ENCODE assay signal across 23 cellular contexts in genomic region chr19:42567567-42567966, GRCh38. TPM values are rescaled to one million over a fixed set of nuclear protein-coding genes. Genes with fewer than 3 reads are reported as not detected.
A peak's percentile ranks its signal among the peaks of the same experiment; 100 is the strongest.
DNase-seq lines count a peak whose midpoint lies in the region; ATAC-seq, FAIRE-seq and TF ChIP-seq lines count a peak whose summit lies in the region.
"Had no signal": no experiment of that assay in that cellular context is flagged by ENCODE, and none has a peak within 500 bp of the region (broad histone marks: within the 10 kb centered on the region; RNA-seq: fewer than 3 reads in every experiment).

No MANE protein-coding gene starts in this region.

- H3K36me3 ChIP-seq in HCT116 (ENCODE audit: control insufficient read depth in 1 of 2, insufficient read depth in 2 of 2, low read length in 2 of 2) = no peaks in the 10 kb centered on the region
- no peaks in the 10 kb centered on the region for H3K36me3 ChIP-seq in K562 (ENCODE audit: control insufficient read depth, insufficient read depth, low read length)
- no peaks in the 10 kb centered on the region for H3K36me3 ChIP-seq in osteoblast (ENCODE audit: insufficient read depth, low read length)
- H3K36me3 ChIP-seq: SJSA1 had no signal

- H3K9me3 Mint-ChIP-seq in stimulated activated naive B cell treated with anti-CD40 and anti-IgM and Interleukin-4, amounts not matched to agents 10 μg/mL and 1 μg/mL and 100 μg/mL, for 72 hours = no peaks in the 10 kb centered on the region
- H3K9me3 Mint-ChIP-seq: CD8-positive, alpha-beta memory T cell had no signal

- no peaks in the 10 kb centered on the region for H3K9me2 ChIP-seq in HCT116 (ENCODE audit: insufficient read depth)

- no peaks in the 10 kb centered on the region for H3K9me3 ChIP-seq in A549
- no peaks in the 10 kb centered on the region for H3K9me3 ChIP-seq in HCT116 (ENCODE audit: control insufficient read depth in 1 of 2, insufficient read depth in 1 of 2, low read depth in 1 of 2, low read length in 2 of 2)
- H3K9me3 ChIP-seq in K562 (replicated peaks; ENCODE audit: control insufficient read depth, insufficient read depth, low read depth, low read length) = no peaks in the 10 kb centered on the region
- no peaks in the 10 kb centered on the region for H3K9me3 ChIP-seq in osteoblast (ENCODE audit: low read depth, low read length)
- H3K9me3 ChIP-seq: SJSA1 had no signal

- ATAC-seq in A549 = no peak
- ATAC-seq in HCT116 = no peak
- ATAC-seq in K562 = no peak
- no peak for ATAC-seq in stimulated activated naive B cell treated with anti-CD40 and anti-IgM and Interleukin-4, amounts not matched to agents 10 μg/mL and 1 μg/mL and 100 μg/mL, for 72 hours (replicated peaks)
- no peak for ATAC-seq in GM18861 (IDR thresholded peaks at IDR 0.05; ENCODE audit: unreplicated experiment)

- intact Hi-C loops in HCT116 (cut with micrococcal nuclease) (loop anchor here (5.0 kb wide), 1 partner anchor 225 kb away; no protein-coding TSS in a partner anchor), K562 (cut with micrococcal nuclease) (no loop called here)

- H3K36me3 Mint-ChIP-seq in stimulated activated naive B cell treated with anti-CD40 and anti-IgM and Interleukin-4, amounts not matched to agents 10 μg/mL and 1 μg/mL and 100 μg/mL, for 72 hours = no peaks in the 10 kb centered on the region
- H3K36me3 Mint-ChIP-seq: CD8-positive, alpha-beta memory T cell had no signal

- RAD21 ChIA-PET in HCT116 (lab: Charles Lee; ENCODE audit: low non-redundant PET in 1 of 2, low total read pairs in 2 of 2, uncharacterized antibody in 2 of 2, unreplicated experiment in 2 of 2) = no interaction called here

- H3K27me3 ChIP-seq in HCT116 (ENCODE audit: insufficient read depth, low read length) = 0 out of 2 replicates have a peak, but pooled peaks cover 3% of the 10 kb centered on the region
- H3K27me3 ChIP-seq in K562 (ENCODE audit: control insufficient read depth in 2 of 2, insufficient read depth in 2 of 2, low read length in 2 of 2) = no peaks in the 10 kb centered on the region
- peaks cover 25% of the 10 kb centered on the region for H3K27me3 ChIP-seq in osteoblast (ENCODE audit: insufficient read depth, low read length)

- H3K27me3 Mint-ChIP-seq in stimulated activated naive B cell treated with anti-CD40 and anti-IgM and Interleukin-4, amounts not matched to agents 10 μg/mL and 1 μg/mL and 100 μg/mL, for 72 hours = peaks cover 7% of the 10 kb centered on the region in 2 donors

- no peak for TF ChIP-seq CTCF in A549 (IDR thresholded peaks at IDR 0.05)
- no peak for TF ChIP-seq CTCF in HCT116 (IDR thresholded peaks at IDR 0.05 in 2 of 3, conservative IDR thresholded peaks at IDR 0.05 in 1 of 3; ENCODE audit: borderline replicate concordance in 1 of 3, insufficient read depth in 1 of 3, low read depth in 2 of 3, low read length in 2 of 3)
- TF ChIP-seq CTCF in K562 (IDR thresholded peaks at IDR 0.05 in 2 of 3, conservative IDR thresholded peaks at IDR 0.05 in 1 of 3; ENCODE audit: insufficient read depth in 2 of 3, low read depth in 1 of 3, low read length in 3 of 3) = no peak
- TF ChIP-seq CTCF in osteoblast (IDR thresholded peaks at IDR 0.05; ENCODE audit: extremely low read depth, low read depth, low read length) = no peak

- H3K4me1 Mint-ChIP-seq in stimulated activated naive B cell treated with anti-CD40 and anti-IgM and Interleukin-4, amounts not matched to agents 10 μg/mL and 1 μg/mL and 100 μg/mL, for 72 hours = peaks cover 13 to 37% of the 10 kb centered on the region in 2 donors

- no peaks in the 10 kb centered on the region for H3K79me2 ChIP-seq in HCT116 (ENCODE audit: insufficient read depth, low read length)
- H3K79me2 ChIP-seq in K562 (ENCODE audit: control insufficient read depth, insufficient read depth, low read length) = no peaks in the 10 kb centered on the region
- H3K79me2 ChIP-seq in osteoblast (ENCODE audit: insufficient read depth, low read length) = no peaks in the 10 kb centered on the region

- CTCF ChIA-PET in A549 (lab: Yijun Ruan, JAX) = interaction anchor here (0.6 to 9.6 kb wide), 32 partner anchors 9 to 762 kb away, joined by 3 to 104 read pairs (median 6); partner anchors contain the start of gene CEACAM8
- CTCF ChIA-PET in HCT116 (lab: Charles Lee) = no interaction called here
- CTCF ChIA-PET in K562 (lab: Yijun Ruan, JAX; ENCODE audit: low intra/inter-chr PET ratio) = no interaction called here

- H3K4me3 ChIP-seq in A549 (no peak overlapping the region), HCT116 (replicated peaks in 1 of 2; ENCODE audit: low read depth in 1 of 2, low read length in 2 of 2) (no peak overlapping the region), K562 (no peak overlapping the region), osteoblast (ENCODE audit: insufficient read depth, low read length) (no peak overlapping the region)
- H3K4me3 ChIP-seq: GM12878, SJSA1 had no signal

- no peaks in the 10 kb centered on the region for H3K9me1 ChIP-seq in K562 (ENCODE audit: control insufficient read depth, insufficient read depth, low read length)

- POLR2A ChIA-PET in A549 (lab: Yijun Ruan, JAX) = no interaction called here
- POLR2A ChIA-PET in HCT116 (lab: Charles Lee) = no interaction called here
- POLR2A ChIA-PET in K562 (lab: Yijun Ruan, JAX) = interaction anchor here (0.7 kb wide), 1 partner anchor 10 kb away, joined by 5 read pairs; no protein-coding TSS in a partner anchor

- no TSS peak for BruUV-seq in HCT116 (replicated peaks; lab: Mats Ljungman, UMichigan)
- no TSS peak for BruUV-seq in K562 (replicated peaks; lab: Mats Ljungman, UMichigan)

- no peak overlapping the region for H2AFZ ChIP-seq in HCT116 (ENCODE audit: low read depth, low read length, poor library complexity, severe bottlenecking)
- peak overlapping the region; percentile 38; the same call in 1 of the 2 replicates for H2AFZ ChIP-seq in K562 (ENCODE audit: low read depth, low read length)
- no peak overlapping the region for H2AFZ ChIP-seq in osteoblast (ENCODE audit: low read length)

- DNase-seq in A549 (ENCODE audit: low read depth in 1 of 2, low spot score in 1 of 2) (no peak), HCT116 (ENCODE audit: low read depth, low spot score) (no peak), K562 (ENCODE audit: extremely low read depth in 1 of 4, low spot score in 3 of 4) (no peak), osteoblast (ENCODE audit: insufficient read length, low spot score, missing footprints) (no peak)
- DNase-seq in stimulated activated naive B cell treated with anti-CD40 and anti-IgM and Interleukin-4, amounts not matched to agents 10 μg/mL and 1 μg/mL and 100 μg/mL, for 72 hours = no peak
- DNase-seq in effector CD8-positive, alpha-beta T cell (lab: John Stamatoyannopoulos, UW) = no peak
- DNase-seq: 8988T, DMS 273 treated with DMSO at 0.1 percent for 48 hours, DMS79, NCI-H1436 treated with DMSO at 0.1 percent for 48 hours, NCI-H1930, NCI-H446 treated with DMSO at 0.1 percent for 48 hours, Right ventricle myocardium superior had no signal

- in situ Hi-C loops in K562 (cut with MboI) = no loop called here

- H3K27ac ChIP-seq in A549 (no peak overlapping the region), HCT116 (ENCODE audit: low read depth, low read length) (no peak overlapping the region), K562 (ENCODE audit: extremely low read depth, low read depth, low read length) (no peak overlapping the region), osteoblast (ENCODE audit: low read depth, low read length) (no peak overlapping the region)
- H3K27ac ChIP-seq: C4-2B, SJSA1 had no signal

- no peak for TF ChIP-seq EP300 in A549 (IDR thresholded peaks at IDR 0.05)
- TF ChIP-seq EP300 in K562 (IDR thresholded peaks at IDR 0.05; ENCODE audit: low read length) = no peak

- peak; percentile 51 for FAIRE-seq in A549 (lab: Jason Lieb, UNC)
- FAIRE-seq in K562 (lab: Jason Lieb, UNC) = no peak
- FAIRE-seq: GM12878 had no signal

- H3K4me1 ChIP-seq in A549 (no peaks in the 10 kb centered on the region), HCT116 (ENCODE audit: control insufficient read depth in 1 of 2, insufficient read depth in 2 of 2, low read length in 2 of 2) (peaks cover 0 to 3% of the 10 kb centered on the region in 2 experiments; a peak in 2 of 4 replicates), K562 (replicated peaks in 1 of 2; ENCODE audit: control insufficient read depth in 2 of 2, insufficient read depth in 2 of 2, low read length in 2 of 2) (no peaks in the 10 kb centered on the region), osteoblast (ENCODE audit: insufficient read depth, low read length) (no peaks in the 10 kb centered on the region)
- H3K4me1 ChIP-seq: SJSA1 had no signal

- no peak overlapping the region for H3K9ac ChIP-seq in HCT116 (ENCODE audit: low read length)
- H3K9ac ChIP-seq in K562 (ENCODE audit: insufficient read depth in 1 of 2, low read depth in 2 of 2, low read length in 2 of 2) = no peak overlapping the region

- no peaks in the 10 kb centered on the region for H4K20me1 ChIP-seq in HCT116 (ENCODE audit: insufficient read depth)
- no peaks in the 10 kb centered on the region; the same call in 1 of the 2 replicates for H4K20me1 ChIP-seq in K562 (replicated peaks; ENCODE audit: control insufficient read depth, insufficient read depth, low read length)
- no peaks in the 10 kb centered on the region for H4K20me1 ChIP-seq in osteoblast (ENCODE audit: insufficient read depth, low read length)

- TF ChIP-seq RAD21 in A549 (conservative IDR thresholded peaks at IDR 0.05 in 1 of 2, IDR thresholded peaks at IDR 0.05 in 1 of 2) = no peak
- no peak for TF ChIP-seq RAD21 in HCT116 (IDR thresholded peaks at IDR 0.05; ENCODE audit: low read depth)
- TF ChIP-seq RAD21 in K562 (CRISPR knock-in tag; conservative IDR thresholded peaks at IDR 0.05 in 1 of 2, IDR thresholded peaks at IDR 0.05 in 1 of 2) = no peak

- 83% methylated on average over 4 of the region's 4 CpGs for WGBS in A549 (ENCODE audit: missing lambda C conversion rate)
- 5% methylated on average over 4 of the region's 4 CpGs for WGBS in K562 (ENCODE audit: insufficient coverage, low coverage, missing lambda C conversion rate)

- peak overlapping the region; percentile 12 to 42 for H3K4me3 Mint-ChIP-seq in stimulated activated naive B cell treated with anti-CD40 and anti-IgM and Interleukin-4, amounts not matched to agents 10 μg/mL and 1 μg/mL and 100 μg/mL, for 72 hours

- peak overlapping the region; percentile 7 for H3K27ac Mint-ChIP-seq in stimulated activated naive B cell treated with anti-CD40 and anti-IgM and Interleukin-4, amounts not matched to agents 10 μg/mL and 1 μg/mL and 100 μg/mL, for 72 hours

- H3K4me2 ChIP-seq in A549 (peak overlapping the region; percentile 55), HCT116 (ENCODE audit: low read length) (peak overlapping the region; percentile 14; the same call in 1 of the 2 replicates), K562 (ENCODE audit: insufficient read depth, low read length) (no peak overlapping the region; the same call in 1 of the 2 replicates), osteoblast (ENCODE audit: insufficient read depth, low read length) (no peak overlapping the region)

- TF ChIP-seq POLR2A in A549 (IDR thresholded peaks at IDR 0.05; ENCODE audit: low read length) (no peak), HCT116 (IDR thresholded peaks at IDR 0.05; ENCODE audit: borderline replicate concordance, extremely low read depth, insufficient read depth, insufficient read length) (no peak), K562 (conservative IDR thresholded peaks at IDR 0.05) (no peak)

RNA-seq across cellular contexts. Expression of gene CEACAM8, which starts 27.2 kb away (rescaled TPM):
- polyA plus RNA-seq in A549 (2011; rRNA removed) (not detected in 2 replicates), A549 (2017; fragmentation: RNase III; extraction: RNeasy Plus Mini Kit Qiagen cat#74134 plus additional on column Dnase treatment) (not detected in 3 replicates), K562 (2011; rRNA removed) (not detected in 2 replicates), K562 (2014; fragmentation: Illumina TruSeq; extraction: Trizol) (not detected in 2 replicates), K562 (2014; fragmentation: Nextera tagmentation; extraction: Ambion mirVana) (not detected), K562 (2014; rRNA removed) (not detected in 2 replicates)
- not detected in 2 replicates for polyA plus RNA-seq in A549 (2012; cell fraction: cytosol; rRNA removed)
- polyA plus RNA-seq in A549 (2012; cell fraction: nucleus; rRNA removed) = not detected in 2 replicates
- not detected in 2 replicates for polyA minus RNA-seq in A549 (2011; rRNA and poly(A)+ RNA removed)
- total RNA-seq in HCT116 (2021; ENCODE audit: unreplicated experiment) (not detected), K562 (2014; rRNA removed) (not detected in 2 replicates), K562 (2014; rRNA removed; fragmentation: Illumina TruSeq; extraction: Trizol) (not detected in 2 replicates), K562 (2015; rRNA removed; fragmentation: Illumina TruSeq; extraction: Trizol) (not detected in 2 replicates), K562 (2021) (not detected in 2 replicates), osteoblast (not detected in 2 replicates)
- not detected in 2 replicates for polyA plus RNA-seq in HCT116 (2012)
- not detected in 2 replicates for total RNA-seq in K562 (2011; cell fraction: chromatin; rRNA removed; ENCODE audit: low replicate concordance)
- total RNA-seq in K562 (2011; cell fraction: nucleolus; rRNA removed) = not detected in 2 replicates
- total RNA-seq in K562 (2011; cell fraction: nucleoplasm; rRNA removed) = not detected in 2 replicates
- polyA plus RNA-seq in K562 (2011; cell fraction: cytosol; rRNA removed) = not detected in 2 replicates
- polyA plus RNA-seq in K562 (2011; cell fraction: nucleus; rRNA removed) = not detected in 2 replicates
- not detected in 2 replicates for polyA plus RNA-seq in K562 (2012)
- polyA minus RNA-seq in K562 (2011; rRNA and poly(A)+ RNA removed) = not detected in 2 replicates
- polyA minus RNA-seq in K562 (2011; cell fraction: cytosol; rRNA and poly(A)+ RNA removed) = not detected in 2 replicates
- not detected in 2 replicates for polyA minus RNA-seq in K562 (2011; cell fraction: nucleus; rRNA and poly(A)+ RNA removed)
- total RNA-seq: CD8-positive, alpha-beta memory T cell; GM12878; H1; HT1080; LHCN-M2; MCF 10A; Right ventricle myocardium superior; SJSA1 had no signal
- polyA plus RNA-seq: AG04450; CD8-positive, alpha-beta memory T cell; H1 had no signal

RNA-seq across cellular contexts. Expression of gene CEACAM1, which starts 39.3 kb away (rescaled TPM):
- 8.9 and 10.1 TPM in 2 replicates for polyA plus RNA-seq in A549 (2011; rRNA removed)
- 0.54 and 0.87 TPM in 2 replicates for polyA plus RNA-seq in A549 (2012; cell fraction: cytosol; rRNA removed)
- polyA plus RNA-seq in A549 (2012; cell fraction: nucleus; rRNA removed) = 0.91 TPM in 2 replicates
- polyA plus RNA-seq in A549 (2017; fragmentation: RNase III; extraction: RNeasy Plus Mini Kit Qiagen cat#74134 plus additional on column Dnase treatment) = 0.43 to 0.88 TPM (median 0.52 TPM) in 3 replicates
- polyA minus RNA-seq in A549 (2011; rRNA and poly(A)+ RNA removed) = 5.6 and 6.7 TPM in 2 replicates
- total RNA-seq in HCT116 (2021; ENCODE audit: unreplicated experiment) = 1.2 TPM
- 0.74 and 0.82 TPM in 2 replicates for polyA plus RNA-seq in HCT116 (2012)
- 0.40 and 0.42 TPM in 2 replicates for total RNA-seq in K562 (2011; cell fraction: chromatin; rRNA removed; ENCODE audit: low replicate concordance)
- total RNA-seq in K562 (2011; cell fraction: nucleolus; rRNA removed) = 0.39 and 0.50 TPM in 2 replicates
- 0.69 TPM in 1 of 2 replicates, not detected in the other for total RNA-seq in K562 (2011; cell fraction: nucleoplasm; rRNA removed)
- 0.05 TPM in 1 of 2 replicates, not detected in the other for total RNA-seq in K562 (2014; rRNA removed)
- total RNA-seq in K562 (2014; rRNA removed; fragmentation: Illumina TruSeq; extraction: Trizol) = 0.11 TPM in 1 of 2 replicates, not detected in the other
- 0.04 and 0.15 TPM in 2 replicates for total RNA-seq in K562 (2015; rRNA removed; fragmentation: Illumina TruSeq; extraction: Trizol)
- total RNA-seq in K562 (2021) = 0.16 and 0.36 TPM in 2 replicates
- 0.15 TPM in 1 of 2 replicates, not detected in the other for polyA plus RNA-seq in K562 (2011; rRNA removed)
- polyA plus RNA-seq in K562 (2011; cell fraction: cytosol; rRNA removed) = 0.04 TPM in 1 of 2 replicates, not detected in the other
- polyA plus RNA-seq in K562 (2011; cell fraction: nucleus; rRNA removed) = 0.28 TPM in 1 of 2 replicates, not detected in the other
- 0.62 and 2.0 TPM in 2 replicates for polyA plus RNA-seq in K562 (2012)
- 0.12 TPM in 1 of 2 replicates, not detected in the other for polyA plus RNA-seq in K562 (2014; fragmentation: Illumina TruSeq; extraction: Trizol)
- polyA plus RNA-seq in K562 (2014; fragmentation: Nextera tagmentation; extraction: Ambion mirVana) = under 1 TPM in 1 of 2 experiments, not detected in 1; 0.10 TPM
- polyA plus RNA-seq in K562 (2014; rRNA removed) = 0.05 and 0.77 TPM in 2 replicates
- not detected in 2 replicates for polyA minus RNA-seq in K562 (2011; rRNA and poly(A)+ RNA removed)
- polyA minus RNA-seq in K562 (2011; cell fraction: cytosol; rRNA and poly(A)+ RNA removed) = 1.2 TPM in 1 of 2 replicates, not detected in the other
- polyA minus RNA-seq in K562 (2011; cell fraction: nucleus; rRNA and poly(A)+ RNA removed) = 0.13 TPM in 1 of 2 replicates, not detected in the other
- total RNA-seq in osteoblast = not detected in 2 replicates
- total RNA-seq: HT1080, LHCN-M2, SJSA1 had no signal
- polyA plus RNA-seq: AG04450 had no signal

Comparison
In these comparisons a context has a peak if more than half of its experiments do, and no peak if none do; other contexts are left out.
1. H3K4me2 ChIP-seq: peak in A549 (single experiment) and HCT116 (single experiment); none in K562 (single experiment) and osteoblast (single experiment).